ENCODE assay signal across 22 cellular contexts in the genomic region with DNA sequence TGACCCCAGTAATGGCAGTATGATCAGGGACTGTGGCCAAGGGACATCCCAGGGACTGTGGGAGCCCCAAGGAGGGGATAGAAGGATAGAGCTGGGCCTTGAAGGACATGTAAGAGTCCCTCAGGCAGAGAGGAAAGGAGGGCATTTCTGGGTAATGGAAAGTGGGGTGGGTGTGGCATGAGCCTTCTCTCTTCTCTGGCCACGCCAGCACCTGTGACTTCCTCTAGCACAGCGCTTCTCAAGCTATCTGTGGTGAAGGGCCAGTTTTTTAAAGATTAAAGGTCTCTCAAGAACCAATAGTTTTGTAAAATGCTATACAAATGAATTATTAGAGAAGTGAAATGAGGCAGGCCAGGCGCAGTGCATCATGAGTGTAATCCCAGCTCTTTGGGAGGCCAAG. TPM values are rescaled to one million over a fixed set of nuclear protein-coding genes. Genes with fewer than 3 reads are reported as not detected.
"Had no signal": no experiment of that assay in that cellular context is flagged by ENCODE, and none has a peak within 500 bp of the region (broad histone marks: within the 10 kb centered on the region; RNA-seq: fewer than 3 reads in every experiment).

No MANE protein-coding gene starts in this region.

- H3K27me3 ChIP-seq: right lobe of liver, suprapubic skin, tibial nerve had no signal

- H3K36me3 ChIP-seq: right lobe of liver had no signal

- H3K4me3 Mint-ChIP-seq: activated T-cell treated with anti-CD3 and anti-CD28 coated beads, Interleukin-2, amount 50 U/mL, for 72 hours; effector memory CD8-positive, alpha-beta T cell; mesothelial cell of epicardium; naive thymus-derived CD4-positive, alpha-beta T cell had no signal

- H3K27ac Mint-ChIP-seq: activated naive CD4-positive, alpha-beta T cell treated with anti-CD3 and anti-CD28 coated beads, Interleukin-2, amount 50 U/mL, for 72 hours; activated T-cell treated with anti-CD3 and anti-CD28 coated beads, Interleukin-2, amount 50 U/mL, for 72 hours; mesothelial cell of epicardium had no signal

- H3K9me3 ChIP-seq: right lobe of liver, suprapubic skin, tibial nerve had no signal

- H3K4me3 ChIP-seq: right lobe of liver, suprapubic skin, tibial nerve had no signal

- H3K27ac ChIP-seq: right lobe of liver, suprapubic skin had no signal

- H3K36me3 Mint-ChIP-seq: activated naive CD4-positive, alpha-beta T cell treated with anti-CD3 and anti-CD28 coated beads, Interleukin-2, amount 50 U/mL, for 72 hours; mesothelial cell of epicardium; naive thymus-derived CD4-positive, alpha-beta T cell had no signal

- H3K9me3 Mint-ChIP-seq: activated naive CD4-positive, alpha-beta T cell treated with anti-CD3 and anti-CD28 coated beads, Interleukin-2, amount 50 U/mL, for 72 hours; activated T-cell treated with anti-CD3 and anti-CD28 coated beads, Interleukin-2, amount 50 U/mL, for 72 hours; effector memory CD8-positive, alpha-beta T cell; mesothelial cell of epicardium had no signal

- ATAC-seq: activated naive CD4-positive, alpha-beta T cell treated with anti-CD3 and anti-CD28 coated beads, Interleukin-2, amount 50 U/mL, for 72 hours; activated T-cell treated with anti-CD3 and anti-CD28 coated beads, Interleukin-2, amount 50 U/mL, for 72 hours; effector memory CD8-positive, alpha-beta T cell; left cardiac atrium; naive thymus-derived CD4-positive, alpha-beta T cell; right lobe of liver had no signal

- H3K4me1 ChIP-seq: right lobe of liver had no signal

- DNase-seq: activated CD4-positive, alpha-beta T cell treated with anti-CD3 and anti-CD28 coated beads for 4 hours; activated CD4-positive, alpha-beta T cell treated with anti-CD3 and anti-CD28 coated beads, Interleukin-2, amount 50 U/mL, for 4 hours; activated CD4-positive, CD25-positive, alpha-beta regulatory T cell; activated naive CD4-positive, alpha-beta T cell; activated T-cell treated with anti-CD3 and anti-CD28 coated beads for 4 hours; activated T-cell treated with anti-CD3 and anti-CD28 coated beads, Interleukin-2, amount 50 U/mL, for 72 hours; cerebellar nuclear complex; cortex of kidney; effector memory CD8-positive, alpha-beta T cell; hippocampal formation; left cardiac atrium; mammary epithelial cell; naive thymus-derived CD4-positive, alpha-beta T cell; right lobe of liver; stimulated activated CD4-positive, alpha-beta T cell treated with anti-CD3 and anti-CD28 coated beads, Interleukin-12 subunit alpha, Interleukin-12 subunit beta, amount 100 ng/mL, for 4 hours; stimulated activated CD4-positive, alpha-beta T cell treated with anti-CD3 and anti-CD28 coated beads, Interleukin-4, amount 100 ng/mL, for 24 hours; stimulated activated naive CD4-positive, alpha-beta T cell; T-helper 2 cell had no signal

- H3K4me1 Mint-ChIP-seq: mesothelial cell of epicardium had no signal

RNA-seq across cellular contexts. Expression of a gene that starts 14.2 kb away (rescaled TPM):
- total RNA-seq: activated naive CD4-positive, alpha-beta T cell treated with anti-CD3 and anti-CD28 coated beads, Interleukin-2, amount 50 U/mL, for 72 hours; activated T-cell treated with anti-CD3 and anti-CD28 coated beads, Interleukin-2, amount 50 U/mL, for 72 hours had no signal
- polyA plus RNA-seq: naive thymus-derived CD4-positive, alpha-beta T cell had no signal

RNA-seq across cellular contexts. Expression of a gene that starts 20.0 kb away (rescaled TPM):
- polyA plus RNA-seq: naive thymus-derived CD4-positive, alpha-beta T cell had no signal
